In the genomic region with DNA sequence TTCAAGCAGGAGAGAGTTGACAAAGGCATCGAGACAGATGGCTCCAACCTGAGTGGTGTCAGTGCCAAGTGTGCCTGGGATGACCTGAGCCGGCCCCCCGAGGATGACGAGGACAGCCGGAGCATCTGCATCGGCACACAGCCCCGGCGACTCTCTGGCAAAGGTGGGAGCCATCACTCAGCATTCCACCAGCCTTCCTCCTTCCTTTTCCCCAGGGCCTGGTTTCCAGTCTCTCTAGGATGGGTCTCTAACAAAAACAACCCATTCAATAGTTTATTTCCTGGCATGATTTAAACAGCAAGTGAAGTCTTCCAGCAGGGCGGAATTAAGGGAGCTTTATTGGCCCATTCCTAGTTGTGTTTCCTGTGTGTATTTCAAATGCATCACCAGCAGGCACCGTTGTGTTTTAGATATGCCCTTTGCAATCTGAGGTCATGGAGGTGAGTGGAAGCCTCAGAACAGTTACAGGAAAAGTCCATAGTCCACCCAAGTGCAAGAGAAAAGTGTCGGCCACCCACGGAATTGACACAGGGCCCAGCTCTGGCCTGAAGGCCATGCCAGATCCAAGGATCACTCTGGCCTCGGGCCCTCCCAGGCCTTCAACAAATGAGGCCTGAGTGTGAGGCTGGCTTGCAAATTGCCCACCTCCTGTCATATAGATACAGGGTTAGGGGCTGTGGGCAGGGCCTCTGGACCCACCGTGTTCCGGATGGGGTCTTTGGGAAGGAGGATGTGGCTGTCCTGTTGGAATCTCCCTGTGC, we compare ENCODE assay signal across 15 cellular contexts. TPM values are rescaled to one million over a fixed set of nuclear protein-coding genes. Genes with fewer than 3 reads are reported as not detected.
DNase-seq lines count a peak whose midpoint lies in the region; ATAC-seq and TF ChIP-seq lines count a peak whose summit lies in the region.
"Had no signal": no experiment of that assay in that cellular context is flagged by ENCODE, and none has a peak within 500 bp of the region (broad histone marks: within the 10 kb centered on the region; RNA-seq: fewer than 3 reads in every experiment).

No MANE protein-coding gene starts in this region.

- peak overlapping the region in 3 of 4 donors; percentile 17 to 68 (median 50) for H3K27ac ChIP-seq in tibial nerve
- H3K27ac ChIP-seq in hepatocyte, result no peak overlapping the region
- H3K27ac ChIP-seq: C4-2B had no signal

- peaks cover 4% of the 10 kb centered on the region for H3K79me2 ChIP-seq in hepatocyte

- H3K4me2 ChIP-seq in hepatocyte, result no peak overlapping the region

- H3K9ac ChIP-seq in adipocyte (ENCODE audit: low read length), result peak overlapping the region; percentile 50

- ATAC-seq in Right ventricle myocardium superior (ENCODE audit: poor library complexity) (peak; percentile 48), HG03354 (IDR thresholded peaks at IDR 0.05; ENCODE audit: poor library complexity, severe bottlenecking, unreplicated experiment) (no peak)

- H3K4me1 ChIP-seq in adipocyte (ENCODE audit: control insufficient read depth, insufficient read depth, low read length), result peaks cover 72% of the 10 kb centered on the region
- H3K4me1 ChIP-seq in tibial nerve, result peaks cover 0 to 77% (median 21%) of the 10 kb centered on the region in 4 donors
- peaks cover 30% of the 10 kb centered on the region for H3K4me1 ChIP-seq in hepatocyte (ENCODE audit: insufficient read depth)

- H3K9me3 ChIP-seq in adipocyte (ENCODE audit: control insufficient read depth, low read length) (no peaks in the 10 kb centered on the region), tibial nerve (no peaks in the 10 kb centered on the region), hepatocyte (ENCODE audit: low read depth) (no peaks in the 10 kb centered on the region)
- H3K9me3 ChIP-seq: testis had no signal

- peak overlapping the region; percentile 64 to 96 (median 85) for H3K27ac Mint-ChIP-seq in nephron
- no peak overlapping the region for H3K27ac Mint-ChIP-seq in activated T-helper 2 cell treated with anti-CD3 and anti-CD28 coated beads, Interferon-gamma antibody, Interleukin-2, Interleukin-4, amounts not matched to agents 10 μg/mL and 5 μg/mL and 100 μg/mL, durations not matched to agents 14 hours and 24 hours and 36 hours
- H3K27ac Mint-ChIP-seq: activated CD4-positive, alpha-beta T cell treated with anti-CD3 and anti-CD28 coated beads for 36 hours; activated naive CD8-positive, alpha-beta T cell; T-helper 1 cell treated with Interleukin-12 subunit alpha and Interleukin-12 subunit beta and Interleukin-4 antibody, amounts not matched to agents 30 μg/mL and 1 μg/mL, for 36 hours had no signal

- H3K4me1 Mint-ChIP-seq in nephron, result peaks cover 41% of the 10 kb centered on the region
- no peaks in the 10 kb centered on the region for H3K4me1 Mint-ChIP-seq in activated T-helper 2 cell treated with anti-CD3 and anti-CD28 coated beads, Interferon-gamma antibody, Interleukin-2, Interleukin-4, amounts not matched to agents 10 μg/mL and 5 μg/mL and 100 μg/mL, durations not matched to agents 14 hours and 24 hours and 36 hours (ENCODE audit: low read depth)
- H3K4me1 Mint-ChIP-seq: activated CD4-positive, alpha-beta T cell treated with anti-CD3 and anti-CD28 coated beads for 36 hours had no signal

- intact Hi-C loops in Right ventricle myocardium superior (cut with DNase I), result no loop called here
- intact Hi-C loops in activated T-helper 2 cell treated with anti-CD3 and anti-CD28 coated beads, Interferon-gamma antibody, Interleukin-2, Interleukin-4, amounts not matched to agents 10 μg/mL and 5 μg/mL and 100 μg/mL, durations not matched to agents 14 hours and 24 hours and 36 hours (cut with micrococcal nuclease), result no loop called here

- no peaks in the 10 kb centered on the region for H4K20me1 ChIP-seq in hepatocyte (ENCODE audit: insufficient read depth, poor library complexity, severe bottlenecking)

- TF ChIP-seq EP300 in tibial nerve (IDR thresholded peaks at IDR 0.05), result peak in 1 of 2 donors; percentile 28

- no peak overlapping the region for H3K4me3 ChIP-seq in adipocyte (ENCODE audit: low read length)
- H3K4me3 ChIP-seq in tibial nerve, result no peak overlapping the region
- H3K4me3 ChIP-seq in hepatocyte, result no peak overlapping the region
- H3K4me3 ChIP-seq: testis had no signal

- H2AFZ ChIP-seq in hepatocyte, result no peak overlapping the region

- H3K9me3 Mint-ChIP-seq in nephron, result no peaks in the 10 kb centered on the region
- no peaks in the 10 kb centered on the region for H3K9me3 Mint-ChIP-seq in activated T-helper 2 cell treated with anti-CD3 and anti-CD28 coated beads, Interferon-gamma antibody, Interleukin-2, Interleukin-4, amounts not matched to agents 10 μg/mL and 5 μg/mL and 100 μg/mL, durations not matched to agents 14 hours and 24 hours and 36 hours
- H3K9me3 Mint-ChIP-seq: T-helper 1 cell treated with Interleukin-12 subunit alpha and Interleukin-12 subunit beta and Interleukin-4 antibody, amounts not matched to agents 30 μg/mL and 1 μg/mL, for 36 hours had no signal

- no peak for TF ChIP-seq POLR2A in tibial nerve (IDR thresholded peaks at IDR 0.05)

- TF ChIP-seq CTCF in nephron (IDR thresholded peaks at IDR 0.05; ENCODE audit: unreplicated experiment in 3 of 3), result no peak
- TF ChIP-seq CTCF in tibial nerve (IDR thresholded peaks at IDR 0.05), result no peak
- TF ChIP-seq CTCF in hepatocyte (IDR thresholded peaks at IDR 0.05; ENCODE audit: poor library complexity), result no peak

- DNase-seq in adipocyte (ENCODE audit: low read depth) (no peak), Right ventricle myocardium superior (peak; percentile 71), tibial nerve (ENCODE audit: low spot score in 2 of 2) (no peak), NCI-H526 (lab: John Stamatoyannopoulos, UW) (no peak), hepatocyte (ENCODE audit: low spot score) (no peak)
- no peak for DNase-seq in activated T-helper 2 cell treated with anti-CD3 and anti-CD28 coated beads, Interferon-gamma antibody, Interleukin-2, Interleukin-4, amounts not matched to agents 10 μg/mL and 5 μg/mL and 100 μg/mL, durations not matched to agents 14 hours and 24 hours and 36 hours (ENCODE audit: low spot score)
- DNase-seq: DMS79 treated with DMSO at 0.1 percent for 48 hours, NCI-H187 had no signal

- H3K36me3 Mint-ChIP-seq in nephron (ENCODE audit: low read depth), result peaks cover 33% of the 10 kb centered on the region
- H3K36me3 Mint-ChIP-seq in activated T-helper 2 cell treated with anti-CD3 and anti-CD28 coated beads, Interferon-gamma antibody, Interleukin-2, Interleukin-4, amounts not matched to agents 10 μg/mL and 5 μg/mL and 100 μg/mL, durations not matched to agents 14 hours and 24 hours and 36 hours (ENCODE audit: low read depth), result peaks cover 5% of the 10 kb centered on the region
- H3K36me3 Mint-ChIP-seq: activated naive CD8-positive, alpha-beta T cell had no signal

- no peak overlapping the region for H3K4me3 Mint-ChIP-seq in nephron
- no peak overlapping the region for H3K4me3 Mint-ChIP-seq in activated T-helper 2 cell treated with anti-CD3 and anti-CD28 coated beads, Interferon-gamma antibody, Interleukin-2, Interleukin-4, amounts not matched to agents 10 μg/mL and 5 μg/mL and 100 μg/mL, durations not matched to agents 14 hours and 24 hours and 36 hours (ENCODE audit: low read depth)
- H3K4me3 Mint-ChIP-seq: activated CD4-positive, alpha-beta T cell treated with anti-CD3 and anti-CD28 coated beads for 36 hours; activated naive CD8-positive, alpha-beta T cell; T-helper 1 cell treated with Interleukin-12 subunit alpha and Interleukin-12 subunit beta and Interleukin-4 antibody, amounts not matched to agents 30 μg/mL and 1 μg/mL, for 36 hours had no signal

- H3K36me3 ChIP-seq in adipocyte (ENCODE audit: control insufficient read depth, insufficient read depth, low read length, severe bottlenecking) (peaks cover 9% of the 10 kb centered on the region), tibial nerve (peaks cover 0 to 59% (median 0%) of the 10 kb centered on the region in 3 donors), hepatocyte (replicated peaks; ENCODE audit: insufficient read depth, low read depth) (no peaks in the 10 kb centered on the region)

- no peaks in the 10 kb centered on the region for H3K9me2 ChIP-seq in hepatocyte (replicated peaks; ENCODE audit: insufficient read depth)

- H3K27me3 ChIP-seq in adipocyte (replicated peaks; ENCODE audit: control insufficient read depth, insufficient read depth, low read length), result no peaks in the 10 kb centered on the region
- H3K27me3 ChIP-seq in tibial nerve, result no peaks in the 10 kb centered on the region
- H3K27me3 ChIP-seq in hepatocyte, result no peaks in the 10 kb centered on the region
- H3K27me3 ChIP-seq: testis had no signal

- no peaks in the 10 kb centered on the region for H3K27me3 Mint-ChIP-seq in nephron (ENCODE audit: low read depth)
- no peaks in the 10 kb centered on the region for H3K27me3 Mint-ChIP-seq in activated T-helper 2 cell treated with anti-CD3 and anti-CD28 coated beads, Interferon-gamma antibody, Interleukin-2, Interleukin-4, amounts not matched to agents 10 μg/mL and 5 μg/mL and 100 μg/mL, durations not matched to agents 14 hours and 24 hours and 36 hours (ENCODE audit: low read depth)
- H3K27me3 Mint-ChIP-seq: activated CD4-positive, alpha-beta T cell treated with anti-CD3 and anti-CD28 coated beads for 36 hours; activated naive CD8-positive, alpha-beta T cell had no signal

- 46 to 63% methylated on average over 15 of the region's 15 CpGs for WGBS in tibial nerve, 2 donors
- 93% methylated on average over 15 of the region's 15 CpGs for WGBS in hepatocyte (ENCODE audit: low lambda C conversion rate, missing lambda C conversion rate)

RNA-seq across cellular contexts. Expression of gene TRIM8, which starts 47.0 kb away (rescaled TPM):
- 103 TPM for total RNA-seq in Right ventricle myocardium superior
- total RNA-seq in tibial nerve, result 100 to 1,000 TPM; 156 to 206 (median 157) TPM
- total RNA-seq in activated T-helper 2 cell treated with anti-CD3 and anti-CD28 coated beads, Interferon-gamma antibody, Interleukin-2, Interleukin-4, amounts not matched to agents 10 μg/mL and 5 μg/mL and 100 μg/mL, durations not matched to agents 14 hours and 24 hours and 36 hours, result 76.7 and 82.9 TPM in 2 replicates
- total RNA-seq in hepatocyte, result 41.3 and 53.3 TPM in 2 replicates
- 61.2 and 63.4 TPM in 2 replicates for polyA plus RNA-seq in hepatocyte
